In the genomic region with DNA sequence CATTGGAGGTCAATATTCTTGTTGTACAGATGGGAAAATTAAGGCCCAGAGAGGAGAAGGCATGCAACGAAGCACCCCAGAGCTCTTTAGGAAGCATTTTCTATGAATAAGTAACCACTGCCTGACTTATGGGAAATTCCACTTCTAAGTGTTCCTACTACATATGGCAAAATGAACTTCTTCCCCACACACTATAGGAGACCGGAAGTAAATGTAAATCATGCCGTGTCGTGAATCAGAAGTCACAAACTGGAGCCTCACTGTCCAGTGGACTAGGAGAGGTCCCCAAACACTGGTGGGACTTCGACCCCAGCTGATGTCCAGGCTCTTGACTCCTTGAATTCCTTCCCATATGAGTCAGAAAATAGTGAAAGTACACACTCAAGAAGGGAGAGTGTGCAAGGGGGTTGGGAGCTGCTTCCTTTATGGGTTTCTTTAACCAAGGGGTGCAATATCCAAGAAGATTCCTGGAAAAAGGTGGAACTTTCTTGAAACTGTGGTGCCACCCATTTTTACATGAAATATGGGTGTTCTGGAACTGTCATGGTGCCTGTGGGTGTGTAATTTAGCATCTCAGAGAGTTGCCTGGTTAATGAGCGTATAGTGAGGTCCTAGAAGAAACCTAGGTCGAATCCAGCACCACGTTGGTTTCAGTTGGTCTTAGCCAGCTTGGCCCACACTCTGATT, we compare ENCODE assay signal across 10 cellular contexts. TPM values are rescaled to one million over a fixed set of nuclear protein-coding genes. Genes with fewer than 3 reads are reported as not detected.
DNase-seq lines count a peak whose midpoint lies in the region; ATAC-seq, FAIRE-seq and TF ChIP-seq lines count a peak whose summit lies in the region.
"Had no signal": no experiment of that assay in that cellular context is flagged by ENCODE, and none has a peak within 500 bp of the region (broad histone marks: within the 10 kb centered on the region; RNA-seq: fewer than 3 reads in every experiment).

No MANE protein-coding gene starts in this region.

- no peak for TF ChIP-seq CTCF in HepG2 (CRISPR knock-in tag; IDR thresholded peaks at IDR 0.05)

- ATAC-seq in GM19467 (IDR thresholded peaks at IDR 0.05; ENCODE audit: unreplicated experiment) (peak; percentile 31), HepG2 (no peak; the same call in 2 of the 3 replicates)

- POLR2A ChIA-PET in HepG2 (lab: Yijun Ruan, JAX) = interaction anchor here (1.1 to 13.2 kb wide), 9 partner anchors 9 to 32 kb away, joined by 4 to 407 read pairs (median 9); a partner anchor contains a TSS

- peak; percentile 66 for FAIRE-seq in HepG2 (lab: Jason Lieb, UNC)

- no peak overlapping the region for H3K27ac ChIP-seq in ACC112 (ENCODE audit: low read depth, low read length)
- peak overlapping the region; percentile 56 for H3K27ac ChIP-seq in HepG2 (ENCODE audit: extremely low read length, insufficient read depth, low read length)

- peaks cover 35% of the 10 kb centered on the region for H3K4me1 ChIP-seq in ACC112 (ENCODE audit: control insufficient read depth, insufficient read depth, low read length, unreplicated experiment)
- peaks cover 76% of the 10 kb centered on the region for H3K4me1 ChIP-seq in HepG2 (ENCODE audit: insufficient read depth, low read length)

- H3K79me2 ChIP-seq in ACC112 (ENCODE audit: control insufficient read depth, insufficient read depth, low read length, unreplicated experiment) (no peaks in the 10 kb centered on the region), HepG2 (ENCODE audit: insufficient read depth, low read length) (peaks cover 66% of the 10 kb centered on the region)

- TF ChIP-seq RAD21 in HepG2 (CRISPR knock-in tag; IDR thresholded peaks at IDR 0.05) = no peak

- no peak overlapping the region; the same call in 1 of the 2 replicates for H3K9ac ChIP-seq in HepG2 (ENCODE audit: insufficient read depth, low read depth, low read length)

- H2AFZ ChIP-seq in ACC112 (ENCODE audit: low read length, unreplicated experiment) (peak overlapping the region; percentile 28), HepG2 (ENCODE audit: low read length) (no peak overlapping the region)

- peak overlapping the region; percentile 95 for H3K4me2 ChIP-seq in HepG2 (ENCODE audit: low read depth, low read length)

- no peak for TF ChIP-seq POLR2A in HepG2 (IDR thresholded peaks at IDR 0.05; ENCODE audit: insufficient read depth in 1 of 2, low read depth in 2 of 2, low read length in 2 of 2)

- in situ Hi-C loops in HepG2 (cut with HindIII; ENCODE audit: extremely low pct_ligation_motif_present, low pct_unique_long_range_greater_than_20kb) = loop anchor here (25.0 kb wide), 1 partner anchor 1554 kb away; a partner anchor contains a TSS

- H3K27me3 ChIP-seq in ACC112 (ENCODE audit: insufficient read depth, low read length) = no peaks in the 10 kb centered on the region
- no peaks in the 10 kb centered on the region for H3K27me3 ChIP-seq in HepG2 (ENCODE audit: control insufficient read depth in 1 of 2, insufficient read depth in 2 of 2, low read length in 2 of 2)

- peak; percentile 49 for DNase-seq in M059J (ENCODE audit: low read depth)
- peak; percentile 72 for DNase-seq in HepG2 (ENCODE audit: low spot score)
- DNase-seq in activated effector memory CD4-positive, alpha-beta T cell treated with anti-CD3 and anti-CD28 coated beads, Interleukin-2, amount 50 U/mL, for 16 hours = no peak
- no peak for DNase-seq in inferior parietal cortex (ENCODE audit: extremely low spot score)
- DNase-seq in NCI-H748 treated with DMSO at 0.1 percent for 48 hours (lab: John Stamatoyannopoulos, UW) = no peak
- DNase-seq in GM19240 (ENCODE audit: insufficient read length, low spot score) = no peak
- DNase-seq: activated T-cell treated with anti-CD3 and anti-CD28 coated beads for 4 hours, DMS153 had no signal

- H3K4me3 ChIP-seq in ACC112 (ENCODE audit: low read depth, low read length) (peak overlapping the region; percentile 35; the same call in 1 of the 2 replicates), HepG2 (replicated peaks in 1 of 3; ENCODE audit: insufficient read depth in 1 of 3, low read depth in 2 of 3, low read length in 3 of 3) (peak overlapping the region in 1 of 3 experiments; percentile 30; a peak in 1 of 6 replicates)

- H3K9me3 ChIP-seq in HepG2 (ENCODE audit: low read length) = no peaks in the 10 kb centered on the region

- BruUV-seq in HepG2 (replicated peaks; lab: Mats Ljungman, UMichigan) = no TSS peak

- WGBS in HepG2 (ENCODE audit: low lambda C conversion rate) = 40% methylated on average over 8 of the region's 8 CpGs

- CTCF ChIA-PET in HepG2 (lab: Yijun Ruan, JAX; ENCODE audit: low intra/inter-chr PET ratio, low total read pairs) = interaction anchor here (1.5 kb wide), 1 partner anchor 8 kb away, joined by 5 read pairs; no protein-coding TSS in a partner anchor

- TF ChIP-seq EP300 in HepG2 (IDR thresholded peaks at IDR 0.05; ENCODE audit: low read depth in 2 of 2, low read length in 2 of 2) (peak in 1 of 2 experiments; percentile 28; a peak in 1 of 4 replicates), HepG2 (CRISPR knock-in tag; IDR thresholded peaks at IDR 0.05; ENCODE audit: borderline replicate concordance) (peak; percentile 25; the same call in 1 of the 2 replicates)

- intact Hi-C loops in HepG2 (cut with micrococcal nuclease; ENCODE audit: unreplicated experiment) = no loop called here

- H3K36me3 ChIP-seq in ACC112 (ENCODE audit: insufficient read depth, low read length) (no peaks in the 10 kb centered on the region), HepG2 (replicated peaks in 1 of 2; ENCODE audit: control insufficient read depth in 1 of 2, insufficient read depth in 2 of 2, low read length in 2 of 2) (peaks cover 7 to 32% of the 10 kb centered on the region in 2 experiments; a peak in 4 of 5 replicates)

- peaks cover 9% of the 10 kb centered on the region; the same call in 1 of the 2 replicates for H4K20me1 ChIP-seq in HepG2 (ENCODE audit: insufficient read depth, low read length)

RNA-seq across cellular contexts. Expression of a gene that starts 6.7 kb away (rescaled TPM):
- 8.4 and 13.4 TPM in 2 replicates for total RNA-seq in M059J (2014; rRNA removed; shearing (Covaris generic))
- total RNA-seq in HepG2 (2016; rRNA removed; fragmentation: Illumina TruSeq; extraction: Trizol) = 49.9 and 51.7 TPM in 2 replicates
- 22.4 and 22.8 TPM in 2 replicates for total RNA-seq in HepG2 (2016; cell fraction: cytosol; rRNA removed; fragmentation: Illumina TruSeq; extraction: Trizol; ENCODE audit: low read depth)
- 49.9 and 50.1 TPM in 2 replicates for total RNA-seq in HepG2 (2016; cell fraction: insoluble cytoplasmic fraction; rRNA removed; fragmentation: Illumina TruSeq; extraction: Trizol)
- total RNA-seq in HepG2 (2016; cell fraction: membrane; rRNA removed; fragmentation: Illumina TruSeq; extraction: Trizol) = 39.2 and 45.6 TPM in 2 replicates
- 52.1 and 54.6 TPM in 2 replicates for total RNA-seq in HepG2 (2016; cell fraction: nucleus; rRNA removed; fragmentation: Illumina TruSeq; extraction: Trizol)
- 34.0 and 39.7 TPM in 2 replicates for polyA plus RNA-seq in HepG2 (2011; rRNA removed)
- 20.4 and 25.8 TPM in 2 replicates for polyA plus RNA-seq in HepG2 (2011; cell fraction: cytosol; rRNA removed)
- polyA plus RNA-seq in HepG2 (2011; cell fraction: nucleus; rRNA removed) = 140 TPM in 2 replicates
- polyA plus RNA-seq in HepG2 (2012) = 25.0 and 26.7 TPM in 2 replicates
- 18.5 and 22.5 TPM in 2 replicates for polyA plus RNA-seq in HepG2 (2016; cell fraction: cytosol; fragmentation: Illumina TruSeq; extraction: Trizol; ENCODE audit: low read depth)
- 53.5 and 57.9 TPM in 2 replicates for polyA plus RNA-seq in HepG2 (2016; cell fraction: insoluble cytoplasmic fraction; fragmentation: Illumina TruSeq; extraction: Trizol; ENCODE audit: low read depth)
- polyA plus RNA-seq in HepG2 (2016; cell fraction: membrane; fragmentation: Illumina TruSeq; extraction: Trizol; ENCODE audit: low read depth) = 31.2 and 31.3 TPM in 2 replicates
- polyA plus RNA-seq in HepG2 (2016; cell fraction: nucleus; fragmentation: Illumina TruSeq; extraction: Trizol; ENCODE audit: insufficient read depth, low read depth) = 84.5 and 98.6 TPM in 2 replicates
- polyA minus RNA-seq in HepG2 (2011; rRNA and poly(A)+ RNA removed; ENCODE audit: low replicate concordance) = 0.12 and 67.0 TPM in 2 replicates
- polyA minus RNA-seq in HepG2 (2011; cell fraction: cytosol; rRNA and poly(A)+ RNA removed) = 13.4 and 16.0 TPM in 2 replicates
- polyA minus RNA-seq in HepG2 (2011; cell fraction: nucleus; rRNA and poly(A)+ RNA removed) = 74.3 and 88.9 TPM in 2 replicates

RNA-seq across cellular contexts. Expression of a gene that starts 12.3 kb away (rescaled TPM):
- 38.0 and 38.8 TPM in 2 replicates for total RNA-seq in M059J (2014; rRNA removed; shearing (Covaris generic))
- 11.2 and 14.8 TPM in 2 replicates for total RNA-seq in HepG2 (2016; rRNA removed; fragmentation: Illumina TruSeq; extraction: Trizol)
- 3.0 and 5.0 TPM in 2 replicates for total RNA-seq in HepG2 (2016; cell fraction: cytosol; rRNA removed; fragmentation: Illumina TruSeq; extraction: Trizol; ENCODE audit: low read depth)
- total RNA-seq in HepG2 (2016; cell fraction: insoluble cytoplasmic fraction; rRNA removed; fragmentation: Illumina TruSeq; extraction: Trizol) = 9.0 and 15.3 TPM in 2 replicates
- total RNA-seq in HepG2 (2016; cell fraction: membrane; rRNA removed; fragmentation: Illumina TruSeq; extraction: Trizol) = 9.0 and 9.3 TPM in 2 replicates
- total RNA-seq in HepG2 (2016; cell fraction: nucleus; rRNA removed; fragmentation: Illumina TruSeq; extraction: Trizol) = 15.1 and 16.0 TPM in 2 replicates
- 270 and 338 TPM in 2 replicates for polyA plus RNA-seq in HepG2 (2011; rRNA removed)
- polyA plus RNA-seq in HepG2 (2011; cell fraction: cytosol; rRNA removed) = 261 and 317 TPM in 2 replicates
- polyA plus RNA-seq in HepG2 (2011; cell fraction: nucleus; rRNA removed) = 103 and 135 TPM in 2 replicates
- polyA plus RNA-seq in HepG2 (2012) = 132 and 232 TPM in 2 replicates
- 2.0 and 2.5 TPM in 2 replicates for polyA plus RNA-seq in HepG2 (2016; cell fraction: cytosol; fragmentation: Illumina TruSeq; extraction: Trizol; ENCODE audit: low read depth)
- 9.3 and 11.2 TPM in 2 replicates for polyA plus RNA-seq in HepG2 (2016; cell fraction: insoluble cytoplasmic fraction; fragmentation: Illumina TruSeq; extraction: Trizol; ENCODE audit: low read depth)
- 3.6 and 5.2 TPM in 2 replicates for polyA plus RNA-seq in HepG2 (2016; cell fraction: membrane; fragmentation: Illumina TruSeq; extraction: Trizol; ENCODE audit: low read depth)
- 13.4 and 15.5 TPM in 2 replicates for polyA plus RNA-seq in HepG2 (2016; cell fraction: nucleus; fragmentation: Illumina TruSeq; extraction: Trizol; ENCODE audit: insufficient read depth, low read depth)
- polyA minus RNA-seq in HepG2 (2011; rRNA and poly(A)+ RNA removed; ENCODE audit: low replicate concordance) = 1.8 and 739 TPM in 2 replicates
- 249 and 254 TPM in 2 replicates for polyA minus RNA-seq in HepG2 (2011; cell fraction: cytosol; rRNA and poly(A)+ RNA removed)
- 107 and 142 TPM in 2 replicates for polyA minus RNA-seq in HepG2 (2011; cell fraction: nucleus; rRNA and poly(A)+ RNA removed)

RNA-seq across cellular contexts. Expression of a gene that starts 34.5 kb away (rescaled TPM):
- total RNA-seq in M059J (2014; rRNA removed; shearing (Covaris generic)) = 22.9 and 25.5 TPM in 2 replicates
- 0.40 and 0.58 TPM in 2 replicates for total RNA-seq in HepG2 (2016; rRNA removed; fragmentation: Illumina TruSeq; extraction: Trizol)
- not detected in 2 replicates for total RNA-seq in HepG2 (2016; cell fraction: cytosol; rRNA removed; fragmentation: Illumina TruSeq; extraction: Trizol; ENCODE audit: low read depth)
- total RNA-seq in HepG2 (2016; cell fraction: insoluble cytoplasmic fraction; rRNA removed; fragmentation: Illumina TruSeq; extraction: Trizol) = 0.49 and 0.56 TPM in 2 replicates
- total RNA-seq in HepG2 (2016; cell fraction: membrane; rRNA removed; fragmentation: Illumina TruSeq; extraction: Trizol) = 0.28 and 0.45 TPM in 2 replicates
- 0.75 and 1.2 TPM in 2 replicates for total RNA-seq in HepG2 (2016; cell fraction: nucleus; rRNA removed; fragmentation: Illumina TruSeq; extraction: Trizol)
- 1.1 and 1.3 TPM in 2 replicates for polyA plus RNA-seq in HepG2 (2011; rRNA removed)
- 0.35 and 0.77 TPM in 2 replicates for polyA plus RNA-seq in HepG2 (2011; cell fraction: cytosol; rRNA removed)
- polyA plus RNA-seq in HepG2 (2011; cell fraction: nucleus; rRNA removed) = 1.2 and 1.7 TPM in 2 replicates
- 1.6 and 2.5 TPM in 2 replicates for polyA plus RNA-seq in HepG2 (2012)
- 0.07 and 0.09 TPM in 2 replicates for polyA plus RNA-seq in HepG2 (2016; cell fraction: cytosol; fragmentation: Illumina TruSeq; extraction: Trizol; ENCODE audit: low read depth)
- 0.60 and 0.62 TPM in 2 replicates for polyA plus RNA-seq in HepG2 (2016; cell fraction: insoluble cytoplasmic fraction; fragmentation: Illumina TruSeq; extraction: Trizol; ENCODE audit: low read depth)
- polyA plus RNA-seq in HepG2 (2016; cell fraction: membrane; fragmentation: Illumina TruSeq; extraction: Trizol; ENCODE audit: low read depth) = 0.22 and 0.27 TPM in 2 replicates
- polyA plus RNA-seq in HepG2 (2016; cell fraction: nucleus; fragmentation: Illumina TruSeq; extraction: Trizol; ENCODE audit: insufficient read depth, low read depth) = 0.89 and 1.1 TPM in 2 replicates
- polyA minus RNA-seq in HepG2 (2011; rRNA and poly(A)+ RNA removed; ENCODE audit: low replicate concordance) = not detected in 2 replicates
- not detected in 2 replicates for polyA minus RNA-seq in HepG2 (2011; cell fraction: cytosol; rRNA and poly(A)+ RNA removed)
- polyA minus RNA-seq in HepG2 (2011; cell fraction: nucleus; rRNA and poly(A)+ RNA removed) = 2.2 and 2.4 TPM in 2 replicates

RNA-seq across cellular contexts. Expression of a gene that starts 55.1 kb away (rescaled TPM):
- 2.2 TPM in 1 of 2 replicates, not detected in the other for total RNA-seq in M059J (2014; rRNA removed; shearing (Covaris generic))
- 0.04 TPM in 1 of 2 replicates, not detected in the other for total RNA-seq in HepG2 (2016; rRNA removed; fragmentation: Illumina TruSeq; extraction: Trizol)
- total RNA-seq in HepG2 (2016; cell fraction: cytosol; rRNA removed; fragmentation: Illumina TruSeq; extraction: Trizol; ENCODE audit: low read depth) = 0.09 TPM in 1 of 2 replicates, not detected in the other
- 0.04 TPM in 1 of 2 replicates, not detected in the other for total RNA-seq in HepG2 (2016; cell fraction: insoluble cytoplasmic fraction; rRNA removed; fragmentation: Illumina TruSeq; extraction: Trizol)
- 0.12 TPM in 1 of 2 replicates, not detected in the other for total RNA-seq in HepG2 (2016; cell fraction: membrane; rRNA removed; fragmentation: Illumina TruSeq; extraction: Trizol)
- total RNA-seq in HepG2 (2016; cell fraction: nucleus; rRNA removed; fragmentation: Illumina TruSeq; extraction: Trizol) = 0.16 and 0.19 TPM in 2 replicates
- not detected in 2 replicates for polyA plus RNA-seq in HepG2 (2011; rRNA removed)
- not detected in 2 replicates for polyA plus RNA-seq in HepG2 (2011; cell fraction: cytosol; rRNA removed)
- not detected in 2 replicates for polyA plus RNA-seq in HepG2 (2011; cell fraction: nucleus; rRNA removed)
- polyA plus RNA-seq in HepG2 (2012) = not detected in 2 replicates
- polyA plus RNA-seq in HepG2 (2016; cell fraction: cytosol; fragmentation: Illumina TruSeq; extraction: Trizol; ENCODE audit: low read depth) = not detected in 2 replicates
- not detected in 2 replicates for polyA plus RNA-seq in HepG2 (2016; cell fraction: insoluble cytoplasmic fraction; fragmentation: Illumina TruSeq; extraction: Trizol; ENCODE audit: low read depth)
- polyA plus RNA-seq in HepG2 (2016; cell fraction: membrane; fragmentation: Illumina TruSeq; extraction: Trizol; ENCODE audit: low read depth) = not detected in 2 replicates
- polyA plus RNA-seq in HepG2 (2016; cell fraction: nucleus; fragmentation: Illumina TruSeq; extraction: Trizol; ENCODE audit: insufficient read depth, low read depth) = not detected in 2 replicates
- polyA minus RNA-seq in HepG2 (2011; rRNA and poly(A)+ RNA removed; ENCODE audit: low replicate concordance) = not detected in 2 replicates
- polyA minus RNA-seq in HepG2 (2011; cell fraction: cytosol; rRNA and poly(A)+ RNA removed) = not detected in 2 replicates
- 0.13 and 0.25 TPM in 2 replicates for polyA minus RNA-seq in HepG2 (2011; cell fraction: nucleus; rRNA and poly(A)+ RNA removed)

Comparison
In these comparisons a context has a peak if more than half of its experiments do, and no peak if none do; other contexts are left out.
1. DNase-seq: peak in M059J (single experiment) and HepG2 (single experiment); none in activated effector memory CD4-positive, alpha-beta T cell treated with anti-CD3 and anti-CD28 coated beads, Interleukin-2, amount 50 U/mL, for 16 hours (single experiment), inferior parietal cortex (single experiment), NCI-H748 treated with DMSO at 0.1 percent for 48 hours (single experiment) and GM19240 (single experiment).
2. RNA of a gene that starts 34.5 kb away (total RNA-seq): 22.9 to 25.5 TPM in M059J; 0.28 to 1.2 TPM in HepG2; every median in the first group is over 10 times any median in the second.